25 cellular contexts compared by ENCODE assay signal in the genomic region with DNA sequence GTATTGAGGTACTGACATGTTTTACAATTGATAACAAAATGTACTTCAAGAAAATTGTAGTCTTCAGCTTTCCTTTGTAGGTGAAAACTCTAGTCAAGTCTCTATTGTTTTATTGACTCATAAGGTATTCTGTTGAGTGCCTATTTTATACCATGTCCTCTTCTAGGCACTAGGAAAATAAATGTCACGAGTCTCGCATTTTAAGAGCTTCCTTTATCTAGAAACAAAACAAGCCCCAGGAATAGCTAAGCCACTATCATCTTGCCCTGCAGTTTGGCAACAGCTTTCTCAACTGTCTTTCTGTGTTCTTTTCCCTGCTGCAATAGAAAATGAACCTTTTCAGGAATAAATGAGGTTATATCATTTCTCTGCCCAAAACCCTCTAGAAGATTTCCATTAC.
"Had no signal": no experiment of that assay in that cellular context is flagged by ENCODE, and none has a peak within 500 bp of the region (broad histone marks: within the 10 kb centered on the region; RNA-seq: fewer than 3 reads in every experiment).

No MANE protein-coding gene starts in this region.

- H3K9me3 ChIP-seq: neutrophil, psoas muscle, stomach, testis, thyroid gland, transverse colon, upper lobe of left lung, vagina had no signal

- H3K27me3 ChIP-seq: neutrophil, stomach, testis, thyroid gland, transverse colon, upper lobe of left lung, vagina had no signal

- H3K9me3 Mint-ChIP-seq: nephron progenitor cell; stimulated activated naive B cell treated with anti-CD40 and anti-IgM and Interleukin-4, amounts not matched to agents 10 μg/mL and 1 μg/mL and 100 μg/mL, for 72 hours had no signal

- H3K27me3 Mint-ChIP-seq: naive B cell; stimulated activated naive B cell treated with anti-CD40 and anti-IgM and Interleukin-4, amounts not matched to agents 10 μg/mL and 1 μg/mL and 100 μg/mL, for 72 hours had no signal

- H3K4me1 Mint-ChIP-seq: naive B cell; natural killer cell; nephron progenitor cell; stimulated activated naive B cell treated with anti-CD40 and anti-IgM and Interleukin-4, amounts not matched to agents 10 μg/mL and 1 μg/mL and 100 μg/mL, for 72 hours had no signal

- H3K27ac ChIP-seq: neutrophil, parathyroid adenoma, psoas muscle, skin epidermis, stomach, testis, thyroid gland, transverse colon, upper lobe of left lung, vagina had no signal

- H3K36me3 Mint-ChIP-seq: mesothelial cell of epicardium; naive B cell; natural killer cell; stimulated activated naive B cell treated with anti-CD40 and anti-IgM and Interleukin-4, amounts not matched to agents 10 μg/mL and 1 μg/mL and 100 μg/mL, for 72 hours had no signal

- H3K36me3 ChIP-seq: neutrophil, stomach, thyroid gland, transverse colon, upper lobe of left lung, vagina had no signal

- H3K79me2 ChIP-seq: parathyroid adenoma had no signal

- H3K4me3 ChIP-seq: lung, psoas muscle, skin epidermis, stomach, testis, thyroid gland, transverse colon, upper lobe of left lung, vagina had no signal

- H2AFZ ChIP-seq: parathyroid adenoma had no signal

- H3K27ac Mint-ChIP-seq: mesothelial cell of epicardium; naive B cell; natural killer cell; nephron progenitor cell; stimulated activated naive B cell treated with anti-CD40 and anti-IgM and Interleukin-4, amounts not matched to agents 10 μg/mL and 1 μg/mL and 100 μg/mL, for 72 hours had no signal

- DNase-seq: head of caudate nucleus; islet precursor cell; mesendoderm; naive B cell; natural killer cell; nephron progenitor cell; occipital lobe; psoas muscle; stimulated activated CD4-positive, alpha-beta T cell treated with anti-CD3 and anti-CD28 coated beads, Interleukin-12 subunit alpha, Interleukin-12 subunit beta, amount 100 ng/mL, for 4 hours; stimulated activated CD4-positive, alpha-beta T cell treated with anti-CD3 and anti-CD28 coated beads, Interleukin-15, amount 100 ng/mL, for 24 hours; stimulated activated CD4-positive, alpha-beta T cell treated with anti-CD3 and anti-CD28 coated beads, Interleukin-2, amount 100 ng/mL, for 24 hours; stimulated activated CD4-positive, alpha-beta T cell treated with anti-CD3 and anti-CD28 coated beads, Interleukin-4, amount 100 ng/mL, for 1 hour; stimulated activated naive B cell treated with anti-CD40 and anti-IgM and Interleukin-4, amounts not matched to agents 10 μg/mL and 1 μg/mL and 100 μg/mL, for 72 hours; stimulated activated naive CD8-positive, alpha-beta T cell treated with anti-CD3 and anti-CD28 coated beads, Interleukin-15, Interleukin-2, amounts not matched to agents 100 U/mL and 50 U/mL, for 24 hours; stomach; testis; thyroid gland; transverse colon; upper lobe of left lung had no signal

- H3K4me3 Mint-ChIP-seq: mesothelial cell of epicardium; naive B cell; natural killer cell; nephron progenitor cell; stimulated activated naive B cell treated with anti-CD40 and anti-IgM and Interleukin-4, amounts not matched to agents 10 μg/mL and 1 μg/mL and 100 μg/mL, for 72 hours had no signal

- H3K4me1 ChIP-seq: parathyroid adenoma, testis, upper lobe of left lung, vagina had no signal

- H3K9ac ChIP-seq: parathyroid adenoma had no signal
